ENCODE assay signal across 17 cellular contexts in genomic region chr11:106446961-106447360, GRCh38.
DNase-seq lines count a peak whose midpoint lies in the region; ATAC-seq, FAIRE-seq and TF ChIP-seq lines count a peak whose summit lies in the region.
"Had no signal": no experiment of that assay in that cellular context is flagged by ENCODE, and none has a peak within 500 bp of the region (broad histone marks: within the 10 kb centered on the region; RNA-seq: fewer than 3 reads in every experiment).

No MANE protein-coding gene starts in this region.

- H3K79me2 ChIP-seq in keratinocyte (ENCODE audit: control insufficient read depth, insufficient read depth, low read length) (no peaks in the 10 kb centered on the region), smooth muscle cell (ENCODE audit: low read depth) (no peaks in the 10 kb centered on the region)

- H3F3A ChIP-seq in smooth muscle cell (ENCODE audit: low read depth) = peaks cover 18% of the 10 kb centered on the region

- no peaks in the 10 kb centered on the region for H3K9me3 ChIP-seq in keratinocyte (ENCODE audit: control insufficient read depth, low read depth, low read length)
- no peaks in the 10 kb centered on the region for H3K9me3 ChIP-seq in smooth muscle cell (replicated peaks; ENCODE audit: low read depth)
- H3K9me3 ChIP-seq: esophagus squamous epithelium had no signal

- H4K20me1 ChIP-seq in keratinocyte (ENCODE audit: control insufficient read depth, extremely low read depth, insufficient read depth, low read length) = no peaks in the 10 kb centered on the region
- no peaks in the 10 kb centered on the region for H4K20me1 ChIP-seq in smooth muscle cell (ENCODE audit: low read depth)

- in situ Hi-C loops in brain microvascular endothelial cell (cut with HindIII; ENCODE audit: low pct_ligation_motif_present, low sequenced_read_pairs) = no loop called here

- TF ChIP-seq POLR2A in GM12891 (IDR thresholded peaks at IDR 0.05; ENCODE audit: low read depth, low read length) = no peak

- FAIRE-seq in HTR-8/SVneo (lab: Jason Lieb, UNC) (peak; percentile 26), keratinocyte (lab: Jason Lieb, UNC) (no peak), GM12891 (lab: Jason Lieb, UNC) (no peak)
- FAIRE-seq: islet of Langerhans had no signal

- DNase-seq in HTR-8/SVneo (ENCODE audit: insufficient read length, low spot score) (no peak), brain microvascular endothelial cell (no peak), keratinocyte (ENCODE audit: low read depth, low spot score) (no peak), smooth muscle cell (lab: John Stamatoyannopoulos, UW; ENCODE audit: unreplicated experiment) (no peak), GM12891 (ENCODE audit: insufficient read length, low spot score) (no peak), Kasumi-1 (lab: John Stamatoyannopoulos, UW) (no peak)
- no peak for DNase-seq in effector CD8-positive, alpha-beta T cell (lab: John Stamatoyannopoulos, UW)
- DNase-seq: activated B cell treated with CpG ODN at 0.5 μM for 24 hours; activated naive CD8-positive, alpha-beta T cell treated with anti-CD3 and anti-CD28 coated beads for 36 hours; esophagus squamous epithelium; heart right ventricle; NCI-H187; right cardiac atrium; SIG-M5; stimulated activated naive CD4-positive, alpha-beta T cell treated with Interleukin-2 at 50 U/mL for 16 hours had no signal

- H3K9ac ChIP-seq in keratinocyte (ENCODE audit: control insufficient read depth, extremely low read depth, insufficient read depth, low read length) (no peak overlapping the region), smooth muscle cell (ENCODE audit: low read depth) (no peak overlapping the region)

- H3K27me3 ChIP-seq in brain microvascular endothelial cell (replicated peaks) (no peaks in the 10 kb centered on the region), keratinocyte (ENCODE audit: control insufficient read depth, extremely low read depth, insufficient read depth, low read length) (no peaks in the 10 kb centered on the region), smooth muscle cell (ENCODE audit: low read depth) (no peaks in the 10 kb centered on the region)
- H3K27me3 ChIP-seq: heart right ventricle had no signal

- H3K36me3 ChIP-seq in brain microvascular endothelial cell (replicated peaks) (no peaks in the 10 kb centered on the region), keratinocyte (ENCODE audit: control insufficient read depth in 2 of 2, extremely low read depth in 1 of 2, insufficient read depth in 2 of 2, low read length in 2 of 2) (no peaks in the 10 kb centered on the region), smooth muscle cell (ENCODE audit: low read depth) (no peaks in the 10 kb centered on the region)
- H3K36me3 ChIP-seq: esophagus squamous epithelium, heart right ventricle had no signal

- dilution Hi-C loops in keratinocyte (cut with MboI; ENCODE audit: extremely low pct_ligation_motif_present, low sequenced_read_pairs) = no loop called here

- ATAC-seq in HG03139 (IDR thresholded peaks at IDR 0.05; ENCODE audit: unreplicated experiment) = no peak
- ATAC-seq: heart right ventricle, right cardiac atrium had no signal

- no peak overlapping the region for H3K4me2 ChIP-seq in keratinocyte (ENCODE audit: control insufficient read depth, extremely low read depth, insufficient read depth, low read depth, low read length)
- H3K4me2 ChIP-seq in smooth muscle cell = peak overlapping the region; percentile 60

- H3K27ac ChIP-seq in brain microvascular endothelial cell (no peak overlapping the region), keratinocyte (ENCODE audit: control insufficient read depth, insufficient read depth, low read length) (no peak overlapping the region), smooth muscle cell (ENCODE audit: low read depth) (no peak overlapping the region)
- H3K27ac ChIP-seq: esophagus squamous epithelium, heart right ventricle had no signal

- no peaks in the 10 kb centered on the region for H3K9me1 ChIP-seq in keratinocyte (ENCODE audit: control insufficient read depth, extremely low read depth, insufficient read depth, low read length)

- peak; percentile 9 for TF ChIP-seq CTCF in brain microvascular endothelial cell (IDR thresholded peaks at IDR 0.05; ENCODE audit: low read depth, low read length, missing control alignments)
- TF ChIP-seq CTCF in keratinocyte (optimal IDR thresholded peaks at IDR 0.05 in 1 of 3, IDR thresholded peaks at IDR 0.05 in 1 of 3, conservative IDR thresholded peaks at IDR 0.05 in 1 of 3; ENCODE audit: extremely low read depth in 1 of 3, insufficient read depth in 2 of 3, low read length in 3 of 3) = no peak
- no peak for TF ChIP-seq CTCF in smooth muscle cell (IDR thresholded peaks at IDR 0.05; ENCODE audit: borderline replicate concordance, insufficient read depth, poor library complexity, severe bottlenecking)

- H2AFZ ChIP-seq in keratinocyte (ENCODE audit: control insufficient read depth, low read length) = peak overlapping the region; percentile 40
- no peak overlapping the region for H2AFZ ChIP-seq in smooth muscle cell (ENCODE audit: low read depth)

- H3K4me1 ChIP-seq in keratinocyte (ENCODE audit: control insufficient read depth, extremely low read depth, insufficient read depth, low read length) (no peaks in the 10 kb centered on the region), smooth muscle cell (ENCODE audit: low read depth) (peaks cover 7% of the 10 kb centered on the region)
- H3K4me1 ChIP-seq: esophagus squamous epithelium, heart right ventricle had no signal

- WGBS in smooth muscle cell (ENCODE audit: low lambda C conversion rate) = 28% methylated on average over 4 of the region's 4 CpGs

- H3K4me3 ChIP-seq in brain microvascular endothelial cell (ENCODE audit: low read depth, low read length) (no peak overlapping the region), keratinocyte (ENCODE audit: control insufficient read depth in 2 of 3, extremely low read depth in 1 of 3, insufficient read depth in 2 of 3, low read depth in 1 of 3, low read length in 3 of 3) (no peak overlapping the region), smooth muscle cell (peak overlapping the region; percentile 19)
- H3K4me3 ChIP-seq: esophagus squamous epithelium, heart right ventricle had no signal

TF ChIP-seq in GM12891, 5 proteins besides CTCF, POLR2A, EP300 and RAD21:
- TF ChIP-seq POU2F2 (IDR thresholded peaks at IDR 0.05; ENCODE audit: low read depth, low read length) = no peak
TF ChIP-seq in GM12891: peak in this region for 0.
